In the genomic region with DNA sequence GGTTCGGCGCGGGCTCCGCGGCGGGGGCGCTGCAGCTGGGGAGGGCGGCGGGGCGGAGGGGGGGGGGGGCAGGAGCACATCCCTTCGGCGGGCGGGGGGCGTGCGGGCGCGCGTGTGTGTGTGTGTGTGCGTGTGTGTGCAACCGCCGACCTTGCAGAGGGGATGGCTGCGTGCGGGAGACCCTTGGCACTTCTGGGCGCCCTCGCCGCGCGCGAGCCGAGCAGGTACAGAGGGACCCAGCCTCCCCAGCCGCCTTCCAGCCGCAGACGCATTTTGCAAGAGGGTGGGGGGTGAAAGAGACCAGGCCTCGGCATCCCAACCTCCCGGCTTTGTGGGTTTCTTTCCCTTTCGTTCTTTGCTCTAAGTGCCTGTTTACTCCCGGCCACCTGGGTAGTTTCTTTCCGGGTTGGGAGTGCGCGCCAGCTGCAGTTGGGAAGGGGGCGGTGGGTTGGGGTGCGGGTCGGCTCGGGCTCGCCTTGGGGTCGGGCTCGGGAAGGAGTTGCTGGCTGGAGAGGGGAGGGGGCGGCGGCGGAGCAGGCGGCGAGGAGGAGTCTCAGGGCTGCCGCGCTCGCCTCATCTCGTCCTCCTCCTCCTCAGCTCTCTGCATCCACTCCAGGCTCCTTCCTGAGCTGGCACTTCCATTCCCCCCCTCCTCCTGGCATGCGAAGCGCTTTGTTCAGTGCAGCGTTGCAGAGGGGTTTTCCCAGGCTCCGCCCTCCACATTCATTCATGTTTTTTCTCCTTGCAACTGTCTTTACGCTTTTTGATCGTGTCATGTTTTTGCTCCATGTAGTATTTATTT, we compare ENCODE assay signal across 8 cellular contexts. TPM values are rescaled to one million over a fixed set of nuclear protein-coding genes. Genes with fewer than 3 reads are reported as not detected.
DNase-seq lines count a peak whose midpoint lies in the region; ATAC-seq and TF ChIP-seq lines count a peak whose summit lies in the region.

No MANE protein-coding gene starts in this region.

- H3K27me3 Mint-ChIP-seq in activated naive CD8-positive, alpha-beta T cell = no peaks in the 10 kb centered on the region

- DNase-seq in ELF-1 (ENCODE audit: low read depth, low spot score) = peak; percentile 88
- peak; percentile 73 for DNase-seq in Karpas-422
- peak; percentile 61 to 70 for DNase-seq in SJCRH30
- DNase-seq in head of caudate nucleus = peak; percentile 45 to 85 (median 72)
- peak; percentile 93 for DNase-seq in osteoblast (ENCODE audit: insufficient read length, low spot score, missing footprints)

- under 1% methylated on average over 61 of the region's 62 CpGs for WGBS in thymus

- no peak for TF ChIP-seq CTCF in osteoblast (IDR thresholded peaks at IDR 0.05; ENCODE audit: extremely low read depth, low read depth, low read length)

- H3K36me3 ChIP-seq in Karpas-422 (ENCODE audit: insufficient read depth, low read length) (peaks cover 33% of the 10 kb centered on the region), SJCRH30 (peaks cover 8% of the 10 kb centered on the region; the same call in 1 of the 2 replicates), osteoblast (ENCODE audit: insufficient read depth, low read length) (peaks cover 19% of the 10 kb centered on the region), thymus (ENCODE audit: control insufficient read depth, insufficient read depth) (peaks cover 2% of the 10 kb centered on the region)

- H3K9me2 ChIP-seq in Karpas-422 (replicated peaks; ENCODE audit: insufficient read depth, low read length) = no peaks in the 10 kb centered on the region

- H3K4me2 ChIP-seq in Karpas-422 (ENCODE audit: low read depth, low read length, poor library complexity, severe bottlenecking) (peak overlapping the region; percentile 94), osteoblast (ENCODE audit: insufficient read depth, low read length) (peak overlapping the region; percentile 89)

- peaks cover 66% of the 10 kb centered on the region for H3K4me1 Mint-ChIP-seq in activated naive CD8-positive, alpha-beta T cell (ENCODE audit: low read depth)

- H3K4me1 ChIP-seq in Karpas-422 (ENCODE audit: low read length) (peaks cover 33% of the 10 kb centered on the region), SJCRH30 (no peaks in the 10 kb centered on the region), osteoblast (ENCODE audit: insufficient read depth, low read length) (peaks cover 23% of the 10 kb centered on the region), thymus (ENCODE audit: control insufficient read depth, insufficient read depth, low read length) (peaks cover 9% of the 10 kb centered on the region)

- peaks cover 5% of the 10 kb centered on the region for H3K9me3 Mint-ChIP-seq in activated naive CD8-positive, alpha-beta T cell (ENCODE audit: low read depth)

- H3K27ac ChIP-seq in Karpas-422 (ENCODE audit: low read length) (peak overlapping the region; percentile 37), SJCRH30 (peak overlapping the region; percentile 58; the same call in 1 of the 2 replicates), osteoblast (ENCODE audit: low read depth, low read length) (peak overlapping the region; percentile 88), thymus (ENCODE audit: low read depth) (peak overlapping the region; percentile 68)

- H4K20me1 ChIP-seq in Karpas-422 (ENCODE audit: insufficient read depth, low read depth, low read length) (no peaks in the 10 kb centered on the region), osteoblast (ENCODE audit: insufficient read depth, low read length) (no peaks in the 10 kb centered on the region)

- H3K4me3 ChIP-seq in Karpas-422 (ENCODE audit: low read length) = peak overlapping the region; percentile 92
- peak overlapping the region; percentile 67 for H3K4me3 ChIP-seq in SJCRH30
- peak overlapping the region; percentile 87 for H3K4me3 ChIP-seq in osteoblast (ENCODE audit: insufficient read depth, low read length)
- H3K4me3 ChIP-seq in thymus (ENCODE audit: low read length) = peak overlapping the region; percentile 81

- H3K79me2 ChIP-seq in Karpas-422 (ENCODE audit: low read length) (peaks cover 45% of the 10 kb centered on the region), osteoblast (ENCODE audit: insufficient read depth, low read length) (peaks cover 12% of the 10 kb centered on the region)

- H2AFZ ChIP-seq in Karpas-422 (ENCODE audit: low read length) (peak overlapping the region; percentile 63; the same call in 1 of the 2 replicates), osteoblast (ENCODE audit: low read length) (peak overlapping the region; percentile 58)

- H3K4me3 Mint-ChIP-seq in activated naive CD8-positive, alpha-beta T cell = peak overlapping the region; percentile 98

- intact Hi-C loops in head of caudate nucleus (cut with DNase I) = loop anchor here (5.0 kb wide), 1 partner anchor 475 kb away; the partner anchor contains the start of gene TMEM170B

- no peak for ATAC-seq in GM21367 (IDR thresholded peaks at IDR 0.05; ENCODE audit: unreplicated experiment)

- no peaks in the 10 kb centered on the region for H3K27me3 ChIP-seq in Karpas-422 (ENCODE audit: low read length)
- H3K27me3 ChIP-seq in SJCRH30 = no peaks in the 10 kb centered on the region
- no peaks in the 10 kb centered on the region for H3K27me3 ChIP-seq in osteoblast (ENCODE audit: insufficient read depth, low read length)
- no peaks in the 10 kb centered on the region for H3K27me3 ChIP-seq in thymus (ENCODE audit: control insufficient read depth, insufficient read depth)

- peak overlapping the region; percentile 98 for H3K27ac Mint-ChIP-seq in activated naive CD8-positive, alpha-beta T cell

- H3K36me3 Mint-ChIP-seq in activated naive CD8-positive, alpha-beta T cell = peaks cover 18% of the 10 kb centered on the region

- peak overlapping the region; percentile 87 for H3K9ac ChIP-seq in Karpas-422 (ENCODE audit: low read length)

- H3K9me3 ChIP-seq in Karpas-422 (ENCODE audit: low read length) (no peaks in the 10 kb centered on the region), SJCRH30 (replicated peaks) (no peaks in the 10 kb centered on the region), osteoblast (ENCODE audit: low read depth, low read length) (no peaks in the 10 kb centered on the region), thymus (ENCODE audit: control insufficient read depth) (peaks cover 3% of the 10 kb centered on the region)

RNA-seq across cellular contexts. Expression of gene HIVEP1, which starts 0.7 kb away (rescaled TPM):
- 23.4 and 40.8 TPM in 2 replicates for total RNA-seq in Karpas-422 (2014; rRNA removed; shearing (Covaris generic); ENCODE audit: low replicate concordance)
- total RNA-seq in SJCRH30 (2014; rRNA removed; shearing (Covaris generic)) = 8.8 and 11.1 TPM in 2 replicates
- total RNA-seq in osteoblast = 18.8 and 21.2 TPM in 2 replicates
- polyA plus RNA-seq in thymus = 8.7 TPM

Comparison
In these comparisons a context has a peak if more than half of its experiments do, and no peak if none do; other contexts are left out.
1. H3K27ac ChIP-seq: peak in every context shown above with its lines; median percentile 88 in osteoblast; 68 in thymus; 58 in SJCRH30; 37 in Karpas-422.